ENCODE assay signal across 8 cellular contexts in the genomic region with DNA sequence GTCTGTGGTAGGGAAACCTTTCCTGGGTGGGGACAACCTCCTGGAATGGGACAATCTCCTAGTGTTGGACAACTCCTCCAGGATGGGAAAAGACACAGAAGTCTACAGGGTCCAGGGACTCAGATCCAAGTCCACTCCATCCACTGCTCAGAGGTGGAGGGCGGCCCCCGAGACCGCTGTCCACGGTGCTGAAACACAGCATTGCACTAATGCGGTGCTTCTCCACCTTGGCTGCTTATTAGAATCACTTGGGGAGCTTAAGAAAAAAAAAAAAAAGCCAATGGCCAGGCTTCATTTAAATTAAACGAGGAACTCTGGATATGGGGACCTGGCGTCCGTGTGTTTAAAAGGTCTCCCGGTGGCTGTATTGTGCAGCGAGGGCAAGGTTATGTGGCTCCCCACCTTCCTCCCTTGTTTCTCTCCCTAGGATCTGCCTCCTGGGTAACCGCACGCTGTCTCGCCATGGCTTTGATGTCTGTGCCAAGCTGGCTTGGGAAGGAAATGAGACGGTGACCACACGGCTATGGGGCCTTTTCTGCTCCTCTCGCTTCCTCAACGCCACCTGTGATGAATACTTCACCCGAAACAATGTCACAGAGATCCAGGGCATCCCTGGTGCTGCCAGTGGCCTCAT. TPM values are rescaled to one million over a fixed set of nuclear protein-coding genes. Genes with fewer than 3 reads are reported as not detected.
A peak's percentile ranks its signal among the peaks of the same experiment; 100 is the strongest.
DNase-seq lines count a peak whose midpoint lies in the region; TF ChIP-seq lines count a peak whose summit lies in the region.

No MANE protein-coding gene starts in this region.

- H3K9me3 ChIP-seq in thyroid gland = no peaks in the 10 kb centered on the region

- no peak for TF ChIP-seq CTCF in thyroid gland (IDR thresholded peaks at IDR 0.05)

- 22 to 24% methylated on average over 18 of the region's 18 CpGs for WGBS in thyroid gland, 2 donors

- no peak overlapping the region for H3K4me3 ChIP-seq in thyroid gland (replicated peaks in 1 of 3)

- intact Hi-C loops in thyroid gland (cut with DNase I) = no loop called here

- no peak for TF ChIP-seq POLR2A in thyroid gland (IDR thresholded peaks at IDR 0.05)

- no peaks in the 10 kb centered on the region for H3K27me3 ChIP-seq in thyroid gland

- DNase-seq in stimulated activated CD4-positive, alpha-beta T cell treated with anti-CD3 and anti-CD28 coated beads, Interleukin-12 subunit alpha, Interleukin-12 subunit beta, amount 100 ng/mL, for 4 hours = peak; percentile 49
- no peak for DNase-seq in stimulated activated CD4-positive, alpha-beta T cell treated with anti-CD3 and anti-CD28 coated beads, Interleukin-1b, Interleukin-23, amount 100 ng/mL, for 48 hours
- DNase-seq in activated CD4-positive, alpha-beta T cell treated with anti-CD3 and anti-CD28 coated beads, Interleukin-2, amount 50 U/mL, for 1 hour = peak; percentile 49
- DNase-seq in germinal center (ENCODE audit: low spot score) = peak; percentile 47
- peak; percentile 28 to 54 for DNase-seq in thyroid gland
- DNase-seq in amniotic stem cell (lab: John Stamatoyannopoulos, UW) = no peak
- no peak for DNase-seq in SW 1271 (lab: John Stamatoyannopoulos, UW)
- no peak for DNase-seq in NCI-H1417 treated with DMSO at 0.1 percent for 48 hours (lab: John Stamatoyannopoulos, UW)

- H3K27ac ChIP-seq in thyroid gland = no peak overlapping the region

- no peaks in the 10 kb centered on the region for H3K4me1 ChIP-seq in thyroid gland

- no peaks in the 10 kb centered on the region for H3K36me3 ChIP-seq in thyroid gland

RNA-seq across cellular contexts. Expression of a gene that starts 12.0 kb away (rescaled TPM):
- 1 to 10 TPM in 1 of 4 donors, not detected in 3; 1.6 TPM for total RNA-seq in thyroid gland

RNA-seq across cellular contexts. Expression of a gene that starts 32.3 kb away (rescaled TPM):
- total RNA-seq in thyroid gland = 1 to 10 TPM in 2 of 4 donors, under 1 TPM in 2; 0.33 to 1.4 (median 1.1) TPM

RNA-seq across cellular contexts. Expression of a gene that starts 48.7 kb away (rescaled TPM):
- total RNA-seq in thyroid gland = 10 to 100 TPM; 31.4 to 46.1 (median 37.4) TPM

Comparison
In these comparisons a context has a peak if more than half of its experiments do, and no peak if none do; other contexts are left out.
1. DNase-seq: peak in stimulated activated CD4-positive, alpha-beta T cell treated with anti-CD3 and anti-CD28 coated beads, Interleukin-12 subunit alpha, Interleukin-12 subunit beta, amount 100 ng/mL, for 4 hours (single experiment), activated CD4-positive, alpha-beta T cell treated with anti-CD3 and anti-CD28 coated beads, Interleukin-2, amount 50 U/mL, for 1 hour (single experiment), germinal center (single experiment) and thyroid gland (2 of 2); none in stimulated activated CD4-positive, alpha-beta T cell treated with anti-CD3 and anti-CD28 coated beads, Interleukin-1b, Interleukin-23, amount 100 ng/mL, for 48 hours (single experiment), amniotic stem cell (single experiment), SW 1271 (0 of 2) and NCI-H1417 treated with DMSO at 0.1 percent for 48 hours (single experiment).